In genomic region chr17:80855968-80856862, GRCh38 we compare ENCODE assay signal across 8 cellular contexts.
DNase-seq lines count a peak whose midpoint lies in the region; ATAC-seq and TF ChIP-seq lines count a peak whose summit lies in the region.

No MANE protein-coding gene starts in this region.

- no peak overlapping the region; the same call in 1 of the 2 replicates for H3K4me3 ChIP-seq in PC-9

- H3K4me2 ChIP-seq in PC-9, result peak overlapping the region; percentile 65

- H3F3A ChIP-seq in PC-9 (ENCODE audit: insufficient read depth, low read depth), result peaks cover 8% of the 10 kb centered on the region

- H3K27me3 ChIP-seq in PC-9 (ENCODE audit: insufficient read depth, low read depth), result no peaks in the 10 kb centered on the region
- no peaks in the 10 kb centered on the region for H3K27me3 ChIP-seq in foreskin keratinocyte

- peaks cover 23% of the 10 kb centered on the region for H3K4me1 ChIP-seq in PC-9 (replicated peaks; ENCODE audit: insufficient read depth)
- H3K4me1 ChIP-seq in foreskin keratinocyte, result peaks cover 29% of the 10 kb centered on the region

- intact Hi-C loops in PC-9 (cut with micrococcal nuclease; ENCODE audit: unreplicated experiment), result loop anchor here (1.0 to 2.0 kb wide), 2 partner anchors 23 to 35 kb away; no protein-coding TSS in a partner anchor

- H2AFZ ChIP-seq in PC-9, result no peak overlapping the region

- BruUV-seq in PC-9 (replicated peaks; lab: Mats Ljungman, UMichigan), result TSS peak; percentile 83

- H4K20me1 ChIP-seq in PC-9 (ENCODE audit: insufficient read depth), result no peaks in the 10 kb centered on the region

- H3K27ac ChIP-seq in PC-9 (peak overlapping the region; percentile 98), foreskin keratinocyte (peak overlapping the region; percentile 99)

- no peaks in the 10 kb centered on the region for H3K79me2 ChIP-seq in PC-9 (ENCODE audit: low read depth)

- DNase-seq in GM10266 (ENCODE audit: extremely low spot score) (peak; percentile 90), PC-9 (peak; percentile 87 to 90), foreskin keratinocyte (peak; percentile 92 to 97), NCI-H2107 (lab: John Stamatoyannopoulos, UW) (no peak)
- DNase-seq in activated T-cell treated with anti-CD3 and anti-CD28 coated beads, Interleukin-2, amount 50 U/mL, for 48 hours, result peak; percentile 90 to 91
- DNase-seq in stimulated activated CD4-positive, alpha-beta T cell treated with anti-CD3 and anti-CD28 coated beads, Interleukin-1b, Interleukin-23, amount 100 ng/mL, for 4 hours (ENCODE audit: low read depth in 2 of 2), result peak; percentile 69 to 70

- no peaks in the 10 kb centered on the region for H3K9me2 ChIP-seq in PC-9 (ENCODE audit: insufficient read depth)

- no peaks in the 10 kb centered on the region for H3K36me3 ChIP-seq in PC-9 (ENCODE audit: low read depth)

- ATAC-seq in HG02678 (IDR thresholded peaks at IDR 0.05; ENCODE audit: unreplicated experiment) (peak; percentile 83), foreskin keratinocyte (peak; percentile 87), HG03520 (IDR thresholded peaks at IDR 0.05; ENCODE audit: unreplicated experiment) (no peak)

- TF ChIP-seq CTCF in GM10266 (IDR thresholded peaks at IDR 0.05; ENCODE audit: control insufficient read depth, insufficient read depth, low read depth, missing control alignments) (no peak), PC-9 (conservative IDR thresholded peaks at IDR 0.05) (no peak), foreskin keratinocyte (conservative IDR thresholded peaks at IDR 0.05) (no peak)

- CTCF ChIA-PET in PC-9 (lab: Charles Lee), result interaction anchor here (0.7 to 0.8 kb wide), 2 partner anchors 30 to 429 kb away, joined by 3 read pairs; no protein-coding TSS in a partner anchor

- POLR2A ChIA-PET in PC-9 (lab: Charles Lee; ENCODE audit: unreplicated experiment), result interaction anchor here (0.5 to 0.6 kb wide), 4 partner anchors 23 to 181 kb away, joined by 3 to 4 read pairs (median 4); no protein-coding TSS in a partner anchor

- no peaks in the 10 kb centered on the region for H3K9me3 ChIP-seq in PC-9 (ENCODE audit: insufficient read depth, low read depth)
